Comparison of ENCODE assay signal across 24 cellular contexts in the genomic region with DNA sequence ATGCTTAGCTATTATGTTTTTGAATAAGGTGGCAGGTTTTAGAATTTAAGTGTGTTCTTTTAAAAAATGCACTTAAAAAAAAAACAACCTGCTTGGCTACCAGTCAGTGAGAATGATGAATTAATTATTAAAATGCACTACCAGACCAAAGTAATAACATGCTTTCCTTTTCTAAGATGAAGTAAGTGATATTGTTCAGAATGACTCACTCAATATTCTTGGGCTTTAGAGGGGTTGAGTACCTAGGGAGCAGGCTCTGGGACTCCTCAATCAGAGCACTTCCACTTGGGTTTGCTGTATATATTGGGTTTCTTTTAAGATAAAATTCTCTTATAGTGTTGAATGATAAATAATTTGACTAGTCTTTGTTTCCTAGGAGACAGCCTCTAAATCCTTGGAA. TPM values are rescaled to one million over a fixed set of nuclear protein-coding genes. Genes with fewer than 3 reads are reported as not detected.
DNase-seq lines count a peak whose midpoint lies in the region; ATAC-seq, FAIRE-seq and TF ChIP-seq lines count a peak whose summit lies in the region.
"Had no signal": no experiment of that assay in that cellular context is flagged by ENCODE, and none has a peak within 500 bp of the region (broad histone marks: within the 10 kb centered on the region; RNA-seq: fewer than 3 reads in every experiment).

No MANE protein-coding gene starts in this region.

- ATAC-seq in HG03175 (IDR thresholded peaks at IDR 0.05; ENCODE audit: unreplicated experiment): peak; percentile 46
- ATAC-seq: mucosa of descending colon; stimulated activated naive CD8-positive, alpha-beta T cell treated with anti-CD3 and anti-CD28 coated beads, Interleukin-15, Interleukin-2, amounts not matched to agents 100 U/mL and 50 U/mL, for 24 hours had no signal

- no peaks in the 10 kb centered on the region for H3K27me3 Mint-ChIP-seq in activated CD4-positive, alpha-beta T cell treated with anti-CD3 and anti-CD28 coated beads, Interleukin-2, amount 10 ng/mL, durations not matched to agents 24 days and 14 days
- no peaks in the 10 kb centered on the region for H3K27me3 Mint-ChIP-seq in astrocyte (ENCODE audit: low read depth, unreplicated experiment)

- H3K36me3 ChIP-seq in astrocyte (ENCODE audit: insufficient read depth, low read length) (no peaks in the 10 kb centered on the region), skeletal muscle satellite cell (ENCODE audit: insufficient read depth, low read length) (peaks cover 6% of the 10 kb centered on the region), colonic mucosa (no peaks in the 10 kb centered on the region)

- H3K79me2 ChIP-seq in astrocyte (ENCODE audit: insufficient read depth, low read length): peaks cover 95% of the 10 kb centered on the region

- H3K4me1 Mint-ChIP-seq in activated CD4-positive, alpha-beta T cell treated with anti-CD3 and anti-CD28 coated beads, Interleukin-2, amount 10 ng/mL, durations not matched to agents 24 days and 14 days: peaks cover 62% of the 10 kb centered on the region
- peaks cover 51% of the 10 kb centered on the region for H3K4me1 Mint-ChIP-seq in astrocyte (ENCODE audit: low read depth, unreplicated experiment)

- intact Hi-C loops in activated CD4-positive, alpha-beta T cell treated with anti-CD3 and anti-CD28 coated beads, Interleukin-2, amount 10 ng/mL, durations not matched to agents 24 days and 14 days (cut with micrococcal nuclease): no loop called here
- intact Hi-C loops in colonic mucosa (cut with DNase I): no loop called here

- peaks cover 24% of the 10 kb centered on the region for H3K4me1 ChIP-seq in astrocyte (ENCODE audit: insufficient read depth, low read length)
- H3K4me1 ChIP-seq in skeletal muscle satellite cell (ENCODE audit: control insufficient read depth, insufficient read depth, low read length): peaks cover 42% of the 10 kb centered on the region
- H3K4me1 ChIP-seq in colonic mucosa: no peaks in the 10 kb centered on the region

- H3K9me3 ChIP-seq in astrocyte (ENCODE audit: insufficient read depth, low read depth, low read length) (peaks cover 2% of the 10 kb centered on the region), skeletal muscle satellite cell (replicated peaks; ENCODE audit: low read length) (no peaks in the 10 kb centered on the region), colonic mucosa (no peaks in the 10 kb centered on the region)
- H3K9me3 ChIP-seq: upper lobe of left lung had no signal

- H4K20me1 ChIP-seq in astrocyte (ENCODE audit: insufficient read depth, low read length): peaks cover 63% of the 10 kb centered on the region

- no peak for FAIRE-seq in astrocyte (lab: Jason Lieb, UNC)
- FAIRE-seq: GM19239 had no signal

- H3K9me3 Mint-ChIP-seq in activated CD4-positive, alpha-beta T cell treated with anti-CD3 and anti-CD28 coated beads, Interleukin-2, amount 10 ng/mL, durations not matched to agents 24 days and 14 days: peaks cover 22% of the 10 kb centered on the region
- peaks cover 2% of the 10 kb centered on the region for H3K9me3 Mint-ChIP-seq in astrocyte (ENCODE audit: unreplicated experiment)

- H3K4me3 Mint-ChIP-seq in activated CD4-positive, alpha-beta T cell treated with anti-CD3 and anti-CD28 coated beads, Interleukin-2, amount 10 ng/mL, durations not matched to agents 24 days and 14 days: no peak overlapping the region
- H3K4me3 Mint-ChIP-seq in astrocyte (ENCODE audit: unreplicated experiment): no peak overlapping the region
- H3K4me3 Mint-ChIP-seq: CD14-positive monocyte had no signal

- H2AFZ ChIP-seq in astrocyte (ENCODE audit: low read depth, low read length): no peak overlapping the region

- H3K9ac ChIP-seq in astrocyte (ENCODE audit: low read length): no peak overlapping the region
- peak overlapping the region; percentile 28 for H3K9ac ChIP-seq in skeletal muscle satellite cell (ENCODE audit: low read depth, low read length)
- H3K9ac ChIP-seq in colonic mucosa (ENCODE audit: low read depth in 2 of 2, low read length in 2 of 2): no peak overlapping the region

- H3K27ac Mint-ChIP-seq in activated CD4-positive, alpha-beta T cell treated with anti-CD3 and anti-CD28 coated beads, Interleukin-2, amount 10 ng/mL, durations not matched to agents 24 days and 14 days: no peak overlapping the region
- H3K27ac Mint-ChIP-seq in astrocyte (ENCODE audit: unreplicated experiment): no peak overlapping the region
- H3K27ac Mint-ChIP-seq: CD14-positive monocyte had no signal

- no peak overlapping the region for H3K4me2 ChIP-seq in astrocyte (ENCODE audit: low read length)
- peak overlapping the region; percentile 31 for H3K4me2 ChIP-seq in skeletal muscle satellite cell (ENCODE audit: low read length)

- H3K27ac ChIP-seq in astrocyte (ENCODE audit: low read depth, low read length) (peak overlapping the region; percentile 67), colonic mucosa (no peak overlapping the region)
- H3K27ac ChIP-seq: spleen, upper lobe of left lung, VCaP had no signal

- H3K4me3 ChIP-seq in astrocyte (ENCODE audit: insufficient read depth, low read depth, low read length) (no peak overlapping the region), skeletal muscle satellite cell (ENCODE audit: low read length) (no peak overlapping the region), colonic mucosa (no peak overlapping the region)
- H3K4me3 ChIP-seq: mucosa of descending colon, spleen, upper lobe of left lung had no signal

- peak; percentile 24 for DNase-seq in activated CD4-positive, alpha-beta T cell treated with anti-CD3 and anti-CD28 coated beads, Interleukin-2, amount 10 ng/mL, durations not matched to agents 24 days and 14 days
- no peak for DNase-seq in activated CD4-positive, alpha-beta T cell treated with anti-CD3 and anti-CD28 coated beads, Interleukin-2, amount 50 U/mL, for 48 hours
- peak; percentile 60 for DNase-seq in astrocyte (ENCODE audit: low read depth)
- no peak for DNase-seq in activated CD8-positive, alpha-beta memory T cell treated with anti-CD3 and anti-CD28 coated beads, Interleukin-2, amount 50 U/mL, for 4 hours
- DNase-seq in colonic mucosa: no peak
- DNase-seq in NCI-H510A treated with DMSO at 0.1 percent for 48 hours (lab: John Stamatoyannopoulos, UW): no peak
- DNase-seq: 8988T; activated gamma-delta T cell; erythroblast; left cardiac atrium; mucosa of descending colon; MV-4-11; NCI-H2081 treated with DMSO at 0.1 percent for 48 hours; NCI-H774; occipital lobe; spleen; stimulated activated naive CD8-positive, alpha-beta T cell treated with anti-CD3 and anti-CD28 coated beads, Interleukin-15, Interleukin-2, amounts not matched to agents 100 U/mL and 50 U/mL, for 24 hours; SW 1271; upper lobe of left lung had no signal

- peaks cover 73% of the 10 kb centered on the region for H3K36me3 Mint-ChIP-seq in activated CD4-positive, alpha-beta T cell treated with anti-CD3 and anti-CD28 coated beads, Interleukin-2, amount 10 ng/mL, durations not matched to agents 24 days and 14 days (ENCODE audit: low read depth)
- peaks cover 16% of the 10 kb centered on the region for H3K36me3 Mint-ChIP-seq in astrocyte (ENCODE audit: low read depth, unreplicated experiment)

- H3K27me3 ChIP-seq in astrocyte (ENCODE audit: insufficient read depth, low read length) (no peaks in the 10 kb centered on the region), skeletal muscle satellite cell (ENCODE audit: control insufficient read depth, insufficient read depth, low read length) (no peaks in the 10 kb centered on the region), colonic mucosa (no peaks in the 10 kb centered on the region)
- H3K27me3 ChIP-seq: spleen, upper lobe of left lung had no signal

- TF ChIP-seq CTCF in astrocyte (IDR thresholded peaks at IDR 0.05; ENCODE audit: insufficient read depth, low read depth, low read length): no peak
- no peak for TF ChIP-seq CTCF in colonic mucosa (IDR thresholded peaks at IDR 0.05)

RNA-seq across cellular contexts. Expression of a gene that starts 8.6 kb away (rescaled TPM):
- 22.2 and 25.0 TPM in 2 replicates for total RNA-seq in activated CD4-positive, alpha-beta T cell treated with anti-CD3 and anti-CD28 coated beads, Interleukin-2, amount 10 ng/mL, durations not matched to agents 24 days and 14 days
- total RNA-seq in astrocyte (43.0 and 43.4 TPM in 2 replicates), colonic mucosa (10 to 100 TPM; 16.5 to 16.8 TPM)
- 22.8 and 27.1 TPM in 2 replicates for total RNA-seq in skeletal muscle satellite cell (2012; rRNA removed)

RNA-seq across cellular contexts. Expression of a gene that starts 35.4 kb away (rescaled TPM):
- 1.1 and 1.2 TPM in 2 replicates for total RNA-seq in activated CD4-positive, alpha-beta T cell treated with anti-CD3 and anti-CD28 coated beads, Interleukin-2, amount 10 ng/mL, durations not matched to agents 24 days and 14 days
- total RNA-seq in astrocyte (81.6 and 87.7 TPM in 2 replicates), colonic mucosa (10 to 100 TPM in 1 of 2 donors, 1 to 10 TPM in 1; 3.4 to 16.6 TPM)
- total RNA-seq in skeletal muscle satellite cell (2012; rRNA removed): 20.5 and 38.0 TPM in 2 replicates

Comparison
In these comparisons a context has a peak if more than half of its experiments do, and no peak if none do; other contexts are left out.
1. DNase-seq: peak in activated CD4-positive, alpha-beta T cell treated with anti-CD3 and anti-CD28 coated beads, Interleukin-2, amount 10 ng/mL, durations not matched to agents 24 days and 14 days (single experiment) and astrocyte (single experiment); none in activated CD4-positive, alpha-beta T cell treated with anti-CD3 and anti-CD28 coated beads, Interleukin-2, amount 50 U/mL, for 48 hours (0 of 2), activated CD8-positive, alpha-beta memory T cell treated with anti-CD3 and anti-CD28 coated beads, Interleukin-2, amount 50 U/mL, for 4 hours (single experiment), colonic mucosa (single experiment) and NCI-H510A treated with DMSO at 0.1 percent for 48 hours (single experiment).